8 cellular contexts compared by ENCODE assay signal in genomic region chr5:76582252-76583162, GRCh38. TPM values are rescaled to one million over a fixed set of nuclear protein-coding genes. Genes with fewer than 3 reads are reported as not detected.
A peak's percentile ranks its signal among the peaks of the same experiment; 100 is the strongest.
DNase-seq lines count a peak whose midpoint lies in the region; ATAC-seq and TF ChIP-seq lines count a peak whose summit lies in the region.

No MANE protein-coding gene starts in this region.

- CTCF ChIA-PET in MCF 10A (lab: Yijun Ruan, JAX) (interaction anchor here (0.5 to 3.8 kb wide), 44 partner anchors 9 to 1313 kb away, joined by 3 to 24 read pairs (median 4); partner anchors contain the start of gene IQGAP2), T-cell (lab: Charles Lee) (interaction anchor here (0.5 to 3.9 kb wide), 28 partner anchors 9 to 508 kb away, joined by 3 to 26 read pairs (median 5); partner anchors contain the start of gene IQGAP2 (in 1 of the 2))

- H3K27ac Mint-ChIP-seq in dendritic cell treated with granulocyte-macrophage colony-stimulating factor and Interleukin-4, amounts not matched to agents 40 ng/mL and 50 ng/mL, for 4 days = peak overlapping the region; percentile 79
- H3K27ac Mint-ChIP-seq in MCF 10A (ENCODE audit: low read depth, unreplicated experiment) (no peak overlapping the region), T-cell (peak overlapping the region in 1 of 2 donors; percentile 16)

- BruUV-seq in MCF 10A (replicated peaks; lab: Mats Ljungman, UMichigan) = no TSS peak

- no peak overlapping the region for H3K4me3 Mint-ChIP-seq in dendritic cell treated with granulocyte-macrophage colony-stimulating factor and Interleukin-4, amounts not matched to agents 40 ng/mL and 50 ng/mL, for 4 days
- no peak overlapping the region for H3K4me3 Mint-ChIP-seq in MCF 10A (ENCODE audit: unreplicated experiment)
- H3K4me3 Mint-ChIP-seq in T-cell = no peak overlapping the region

- no peak for TF ChIP-seq CTCF in MCF 10A (IDR thresholded peaks at IDR 0.05; ENCODE audit: unreplicated experiment)

- no peaks in the 10 kb centered on the region for H3K9me3 Mint-ChIP-seq in dendritic cell treated with granulocyte-macrophage colony-stimulating factor and Interleukin-4, amounts not matched to agents 40 ng/mL and 50 ng/mL, for 4 days
- H3K9me3 Mint-ChIP-seq in MCF 10A (ENCODE audit: unreplicated experiment) (no peaks in the 10 kb centered on the region), T-cell (no peaks in the 10 kb centered on the region)

- POLR2A ChIA-PET in MCF 10A (lab: Yijun Ruan, JAX) = interaction anchor here (1.3 to 1.6 kb wide), 2 partner anchors 12 to 236 kb away, joined by 3 read pairs; partner anchors contain the start of gene F2RL1
- POLR2A ChIA-PET in T-cell (lab: Charles Lee) = interaction anchor here (0.6 to 1.8 kb wide), 6 partner anchors 19 to 243 kb away, joined by 3 to 7 read pairs (median 4); partner anchors contain the start of gene IQGAP2 (in 1 of the 2)

- intact Hi-C loops in dendritic cell treated with granulocyte-macrophage colony-stimulating factor and Interleukin-4, amounts not matched to agents 40 ng/mL and 50 ng/mL, for 4 days (cut with micrococcal nuclease) = loop anchor here (1.0 to 10.0 kb wide), 2 partner anchors 108 to 179 kb away; partner anchors contain the start of gene IQGAP2
- intact Hi-C loops in MCF 10A (cut with micrococcal nuclease) = loop anchor here (1.0 to 5.0 kb wide), 3 partner anchors 179 to 325 kb away; partner anchors contain the start of gene IQGAP2

- peaks cover 42% of the 10 kb centered on the region for H3K4me1 Mint-ChIP-seq in dendritic cell treated with granulocyte-macrophage colony-stimulating factor and Interleukin-4, amounts not matched to agents 40 ng/mL and 50 ng/mL, for 4 days (ENCODE audit: low read depth)
- H3K4me1 Mint-ChIP-seq in MCF 10A (ENCODE audit: insufficient read depth, unreplicated experiment) (no peaks in the 10 kb centered on the region), T-cell (peaks cover 0 to 31% (median 27%) of the 10 kb centered on the region in 3 donors)

- H3K36me3 Mint-ChIP-seq in dendritic cell treated with granulocyte-macrophage colony-stimulating factor and Interleukin-4, amounts not matched to agents 40 ng/mL and 50 ng/mL, for 4 days (ENCODE audit: low read depth) = peaks cover 24% of the 10 kb centered on the region
- H3K36me3 Mint-ChIP-seq in MCF 10A (ENCODE audit: insufficient read depth, unreplicated experiment) (no peaks in the 10 kb centered on the region), T-cell (peaks cover 9% of the 10 kb centered on the region)

- ATAC-seq in GM18498 (IDR thresholded peaks at IDR 0.05; ENCODE audit: unreplicated experiment) = peak; percentile 85
- ATAC-seq in GM21576 (IDR thresholded peaks at IDR 0.05; ENCODE audit: unreplicated experiment) = peak; percentile 91
- ATAC-seq in T-cell (replicated peaks in 1 of 4) = no peak

- H3K27me3 Mint-ChIP-seq in dendritic cell treated with granulocyte-macrophage colony-stimulating factor and Interleukin-4, amounts not matched to agents 40 ng/mL and 50 ng/mL, for 4 days = no peaks in the 10 kb centered on the region
- H3K27me3 Mint-ChIP-seq in MCF 10A (ENCODE audit: insufficient read depth, unreplicated experiment) (peaks cover 13% of the 10 kb centered on the region), T-cell (no peaks in the 10 kb centered on the region)

- DNase-seq in M059J (ENCODE audit: low read depth) (peak; percentile 46), NCI-H446 (lab: John Stamatoyannopoulos, UW) (no peak), cortex of kidney (lab: John Stamatoyannopoulos, UW) (no peak), MCF 10A (ENCODE audit: unreplicated experiment) (no peak), T-cell (no peak)

RNA-seq across cellular contexts. Expression of gene F2RL2, which starts 40.7 kb away (rescaled TPM):
- 4.9 and 5.2 TPM in 2 replicates for total RNA-seq in M059J (2014; rRNA removed; shearing (Covaris generic))
- total RNA-seq in MCF 10A (2022) = 0.17 and 0.28 TPM in 2 replicates
- under 1 TPM in 1 of 5 donors, not detected in 4; 0.09 TPM for total RNA-seq in T-cell

Comparison
In these comparisons a context has a peak if more than half of its experiments do, and no peak if none do; other contexts are left out.
1. ATAC-seq: peak in GM18498 (single experiment) and GM21576 (single experiment); none in T-cell (0 of 4).